23 cellular contexts compared by ENCODE assay signal in the genomic region with DNA sequence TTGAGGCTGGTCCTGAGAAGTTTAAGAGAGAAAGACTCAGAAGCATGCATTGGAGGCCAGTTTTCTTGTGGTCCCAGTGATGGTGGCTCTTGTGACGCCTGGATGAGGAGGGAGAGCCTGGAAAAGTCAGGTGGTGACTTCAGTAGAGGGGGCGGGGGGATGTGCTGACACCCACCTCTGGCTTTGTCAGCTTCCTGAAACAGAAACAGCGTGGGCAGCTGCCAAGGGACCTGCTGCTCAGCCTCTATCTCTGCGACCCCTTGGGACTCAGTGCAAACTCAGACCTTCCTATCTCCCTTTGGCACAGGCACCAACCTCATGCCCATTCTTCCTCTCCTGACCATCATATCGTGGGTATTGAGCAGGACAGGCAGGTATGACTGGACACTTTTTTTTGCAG. TPM values are rescaled to one million over a fixed set of nuclear protein-coding genes. Genes with fewer than 3 reads are reported as not detected.
DNase-seq lines count a peak whose midpoint lies in the region; ATAC-seq, FAIRE-seq and TF ChIP-seq lines count a peak whose summit lies in the region.
"Had no signal": no experiment of that assay in that cellular context is flagged by ENCODE, and none has a peak within 500 bp of the region (broad histone marks: within the 10 kb centered on the region; RNA-seq: fewer than 3 reads in every experiment).

No MANE protein-coding gene starts in this region.

- no peaks in the 10 kb centered on the region for H3K27me3 Mint-ChIP-seq in activated B cell treated with CpG ODN at 0.5 μM for 24 hours
- H3K27me3 Mint-ChIP-seq in memory B cell, result no peaks in the 10 kb centered on the region
- no peaks in the 10 kb centered on the region for H3K27me3 Mint-ChIP-seq in MCF 10A (ENCODE audit: insufficient read depth, unreplicated experiment)

- H3K4me1 Mint-ChIP-seq in activated B cell treated with CpG ODN at 0.5 μM for 24 hours, result peaks cover 40% of the 10 kb centered on the region
- H3K4me1 Mint-ChIP-seq in memory B cell, result peaks cover 30% of the 10 kb centered on the region
- peaks cover 19% of the 10 kb centered on the region for H3K4me1 Mint-ChIP-seq in MCF 10A (ENCODE audit: insufficient read depth, unreplicated experiment)

- no peak overlapping the region for H3K4me3 Mint-ChIP-seq in activated B cell treated with CpG ODN at 0.5 μM for 24 hours
- no peak overlapping the region for H3K4me3 Mint-ChIP-seq in memory B cell
- H3K4me3 Mint-ChIP-seq in MCF 10A (ENCODE audit: unreplicated experiment), result no peak overlapping the region
- H3K4me3 Mint-ChIP-seq: CD14-positive monocyte had no signal

- H3K36me3 Mint-ChIP-seq in activated B cell treated with CpG ODN at 0.5 μM for 24 hours (ENCODE audit: low read depth) (peaks cover 7% of the 10 kb centered on the region), memory B cell (peaks cover 6% of the 10 kb centered on the region), MCF 10A (ENCODE audit: insufficient read depth, unreplicated experiment) (peaks cover 10% of the 10 kb centered on the region)

- H3K27ac Mint-ChIP-seq in activated B cell treated with CpG ODN at 0.5 μM for 24 hours (peak overlapping the region; percentile 51), memory B cell (peak overlapping the region; percentile 54), MCF 10A (ENCODE audit: low read depth, unreplicated experiment) (no peak overlapping the region)

- in situ Hi-C loops in GM13976 (cut with MboI; ENCODE audit: low sequenced_read_pairs, unreplicated experiment), result no loop called here

- no peak overlapping the region for H3K9ac ChIP-seq in kidney (ENCODE audit: low read length in 2 of 2)
- H3K9ac ChIP-seq: SK-N-SH had no signal

- H3K4me3 ChIP-seq in left ventricle myocardium inferior (no peak overlapping the region), kidney (ENCODE audit: low read length in 2 of 2) (no peak overlapping the region)
- H3K4me3 ChIP-seq: breast epithelium, coronary artery, heart left ventricle, left lung, right atrium auricular region, suprapubic skin, vagina had no signal

- no peaks in the 10 kb centered on the region for H3K27me3 ChIP-seq in left ventricle myocardium inferior (ENCODE audit: low read depth)
- H3K27me3 ChIP-seq: breast epithelium, heart left ventricle, left lung, right atrium auricular region, suprapubic skin, vagina had no signal

- POLR2A ChIA-PET in activated B cell treated with CpG ODN at 0.5 μM for 24 hours (lab: Charles Lee), result no interaction called here
- POLR2A ChIA-PET in MCF 10A (lab: Yijun Ruan, JAX), result interaction anchor here (0.7 kb wide), 1 partner anchor 9 kb away, joined by 5 read pairs; no protein-coding TSS in a partner anchor

- peaks cover 21% of the 10 kb centered on the region for H3K4me1 ChIP-seq in left ventricle myocardium inferior
- H3K4me1 ChIP-seq in kidney (ENCODE audit: control insufficient read depth in 1 of 2, insufficient read depth in 1 of 2, low read depth in 1 of 2, low read length in 2 of 2), result peaks cover 5 to 7% of the 10 kb centered on the region in 2 donors

- DNase-seq in left ventricle myocardium superior (no peak), left ventricle myocardium inferior (no peak), activated B cell treated with CpG ODN at 0.5 μM for 24 hours (no peak), memory B cell (ENCODE audit: low spot score in 2 of 2) (no peak), kidney (no peak), GM13976 (ENCODE audit: low spot score) (no peak), MCF 10A (ENCODE audit: unreplicated experiment) (no peak)
- no peak for DNase-seq in activated CD8-positive, alpha-beta memory T cell treated with anti-CD3 and anti-CD28 coated beads, Interleukin-2, amount 50 U/mL, for 48 hours
- DNase-seq: activated CD4-positive, CD25-positive, alpha-beta regulatory T cell; activated T-cell treated with anti-CD3 and anti-CD28 coated beads, Interleukin-2, amount 50 U/mL, for 72 hours; HCEC 1CT; left lung; NCI-H1417 treated with DMSO at 0.1 percent for 48 hours; NCI-H524; RPMI8226; SK-N-SH had no signal

- H3K36me3 ChIP-seq in left ventricle myocardium inferior (no peaks in the 10 kb centered on the region), kidney (ENCODE audit: control insufficient read depth in 1 of 2, insufficient read depth in 2 of 2, low read length in 2 of 2) (peaks cover 0 to 3% of the 10 kb centered on the region in 2 donors)
- H3K36me3 ChIP-seq: breast epithelium, left lung, suprapubic skin, vagina had no signal

- CTCF ChIA-PET in activated B cell treated with CpG ODN at 0.5 μM for 24 hours (lab: Charles Lee) (no interaction called here), MCF 10A (lab: Yijun Ruan, JAX) (interaction anchor here (0.6 to 1.0 kb wide), 3 partner anchors 191 to 209 kb away, joined by 3 to 6 read pairs (median 3); no protein-coding TSS in a partner anchor)

- peak; percentile 14 for ATAC-seq in left ventricle myocardium superior
- ATAC-seq in activated B cell treated with CpG ODN at 0.5 μM for 24 hours (ENCODE audit: low read depth), result no peak
- no peak for ATAC-seq in memory B cell (ENCODE audit: low read depth)
- ATAC-seq: heart left ventricle had no signal

- TF ChIP-seq CTCF in left ventricle myocardium inferior (IDR thresholded peaks at IDR 0.05; ENCODE audit: borderline replicate concordance) (no peak), activated B cell treated with CpG ODN at 0.5 μM for 24 hours (IDR thresholded peaks at IDR 0.05) (no peak), kidney (IDR thresholded peaks at IDR 0.05; ENCODE audit: borderline replicate concordance, extremely low read depth, insufficient read depth) (no peak), GM13976 (IDR thresholded peaks at IDR 0.05; ENCODE audit: borderline replicate concordance, control extremely low read depth, extremely low read depth, insufficient read depth, missing control alignments) (no peak), MCF 10A (IDR thresholded peaks at IDR 0.05; ENCODE audit: unreplicated experiment) (no peak)

- FAIRE-seq in kidney (lab: Jason Lieb, UNC), result no peak

- no peaks in the 10 kb centered on the region for H3K9me3 ChIP-seq in left ventricle myocardium inferior (replicated peaks)
- no peaks in the 10 kb centered on the region for H3K9me3 ChIP-seq in kidney (ENCODE audit: control insufficient read depth in 1 of 2, low read length in 2 of 2)
- H3K9me3 ChIP-seq: breast epithelium, heart left ventricle, left lung, right atrium auricular region, SK-N-SH, suprapubic skin, vagina had no signal

- H3K27ac ChIP-seq in left ventricle myocardium inferior (replicated peaks) (no peak overlapping the region), kidney (ENCODE audit: low read depth in 2 of 2, low read length in 2 of 2) (no peak overlapping the region)
- H3K27ac ChIP-seq: breast epithelium, coronary artery, heart left ventricle, right atrium auricular region, suprapubic skin, vagina had no signal

- intact Hi-C loops in left ventricle myocardium superior (cut with micrococcal nuclease), result no loop called here
- intact Hi-C loops in left ventricle myocardium inferior (cut with micrococcal nuclease), result no loop called here
- intact Hi-C loops in activated B cell treated with CpG ODN at 0.5 μM for 24 hours (cut with micrococcal nuclease), result no loop called here
- intact Hi-C loops in kidney (cut with DNase I), result no loop called here
- intact Hi-C loops in MCF 10A (cut with micrococcal nuclease), result no loop called here

- H3K9me3 Mint-ChIP-seq in activated B cell treated with CpG ODN at 0.5 μM for 24 hours (no peaks in the 10 kb centered on the region), memory B cell (no peaks in the 10 kb centered on the region), MCF 10A (ENCODE audit: unreplicated experiment) (no peaks in the 10 kb centered on the region)
- H3K9me3 Mint-ChIP-seq: activated T-cell treated with anti-CD3 and anti-CD28 coated beads, Interleukin-2, amount 50 U/mL, for 72 hours; CD14-positive monocyte had no signal

- no TSS peak for BruUV-seq in MCF 10A (replicated peaks; lab: Mats Ljungman, UMichigan)

RNA-seq across cellular contexts. Expression of gene TGFBRAP1, which starts 6.4 kb away (rescaled TPM):
- total RNA-seq in left ventricle myocardium superior, result 9.8 TPM
- total RNA-seq in left ventricle myocardium inferior, result 9.7 TPM
- 25.0 and 25.2 TPM in 2 replicates for total RNA-seq in activated B cell treated with CpG ODN at 0.5 μM for 24 hours
- total RNA-seq in kidney, result 25.8 TPM
- 6.7 TPM for polyA plus RNA-seq in kidney (ENCODE audit: insufficient read depth, low read depth, low replicate concordance)
- 16.8 and 19.3 TPM in 2 replicates for total RNA-seq in MCF 10A (2022)

RNA-seq across cellular contexts. Expression of gene C2orf49, which starts 14.2 kb away (rescaled TPM):
- total RNA-seq in left ventricle myocardium superior (18.6 TPM), left ventricle myocardium inferior (22.7 TPM), activated B cell treated with CpG ODN at 0.5 μM for 24 hours (20.0 and 23.8 TPM in 2 replicates), kidney (15.0 TPM), MCF 10A (2022) (24.2 and 24.5 TPM in 2 replicates)
- 6.8 TPM for polyA plus RNA-seq in kidney (ENCODE audit: insufficient read depth, low read depth, low replicate concordance)
